Comparison of ENCODE assay signal across 11 cellular contexts in the genomic region with DNA sequence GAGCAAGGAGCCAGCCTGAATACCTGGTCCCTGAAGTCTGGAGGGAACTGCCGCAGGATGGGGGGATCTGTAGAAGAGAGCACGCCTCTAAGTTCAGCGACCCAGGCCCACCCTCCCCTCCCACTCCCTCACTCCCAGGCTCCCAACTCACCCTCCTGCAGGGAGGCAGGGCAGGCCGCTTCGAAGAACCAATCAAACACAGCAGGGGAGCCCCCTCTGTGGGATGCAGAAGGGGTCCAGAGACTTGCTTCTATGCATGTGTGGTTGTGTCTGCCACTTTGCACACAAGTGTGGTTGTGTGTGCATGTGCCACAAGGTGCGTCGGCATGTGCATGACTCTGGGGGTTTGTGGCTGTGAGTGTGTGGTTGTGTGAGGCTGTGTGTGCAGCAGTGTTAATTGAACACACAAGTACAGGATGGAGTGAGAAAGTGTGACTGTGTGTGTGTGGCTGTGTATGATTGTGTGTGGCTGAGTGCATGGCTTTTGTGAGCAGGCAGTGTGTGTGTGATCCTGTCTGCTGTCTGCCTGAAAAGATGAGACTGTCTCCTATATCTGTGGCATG. TPM values are rescaled to one million over a fixed set of nuclear protein-coding genes. Genes with fewer than 3 reads are reported as not detected.
DNase-seq lines count a peak whose midpoint lies in the region; TF ChIP-seq lines count a peak whose summit lies in the region.
"Had no signal": no experiment of that assay in that cellular context is flagged by ENCODE, and none has a peak within 500 bp of the region (broad histone marks: within the 10 kb centered on the region; RNA-seq: fewer than 3 reads in every experiment).

No MANE protein-coding gene starts in this region.

- peaks cover 42 to 43% of the 10 kb centered on the region in 2 donors for H3K4me1 Mint-ChIP-seq in immature natural killer cell

- peak overlapping the region; percentile 82 for H3K4me3 ChIP-seq in OCI-LY7 (ENCODE audit: low read depth, low read length, poor library complexity, severe bottlenecking)
- no peak overlapping the region for H3K4me3 ChIP-seq in esophagus squamous epithelium
- H3K4me3 ChIP-seq: gastroesophageal sphincter had no signal

- 65 to 90% methylated on average over 2 to 5 of the region's 7 CpGs for WGBS in esophagus squamous epithelium, 2 donors

- peak overlapping the region; percentile 93 to 99 (median 98) for H3K4me3 Mint-ChIP-seq in immature natural killer cell

- intact Hi-C loops in OCI-LY7 (cut with micrococcal nuclease; ENCODE audit: unreplicated experiment) (no loop called here), esophagus squamous epithelium (cut with DNase I) (no loop called here)

- no peaks in the 10 kb centered on the region for H3K9me3 ChIP-seq in OCI-LY7 (ENCODE audit: low read length)
- H3K9me3 ChIP-seq in esophagus squamous epithelium, result no peaks in the 10 kb centered on the region
- H3K9me3 ChIP-seq: Caco-2, gastroesophageal sphincter, spleen had no signal

- H3K36me3 ChIP-seq in OCI-LY7 (ENCODE audit: insufficient read depth, low read length) (peaks cover 20% of the 10 kb centered on the region), esophagus squamous epithelium (no peaks in the 10 kb centered on the region)
- H3K36me3 ChIP-seq: gastroesophageal sphincter had no signal

- H3K27ac ChIP-seq in OCI-LY7 (ENCODE audit: low read depth, low read length, poor library complexity, severe bottlenecking), result no peak overlapping the region
- H3K27ac ChIP-seq in esophagus squamous epithelium, result no peak overlapping the region
- H3K27ac ChIP-seq: gastroesophageal sphincter had no signal

- H3K27me3 Mint-ChIP-seq in immature natural killer cell (ENCODE audit: low read depth in 3 of 3), result peaks cover 0 to 15% (median 4%) of the 10 kb centered on the region in 3 donors

- peaks cover 6% of the 10 kb centered on the region; the same call in 1 of the 2 replicates for H3K79me2 ChIP-seq in OCI-LY7 (ENCODE audit: insufficient read depth, low read depth, low read length)

- H2AFZ ChIP-seq in OCI-LY7 (ENCODE audit: low read length), result no peak overlapping the region

- CTCF ChIA-PET in GM10248 (lab: Yijun Ruan, JAX), result interaction anchor here (1.5 to 4.7 kb wide), 3 partner anchors 20 to 384 kb away, joined by 4 to 33 read pairs (median 15); a partner anchor contains a TSS
- CTCF ChIA-PET in OCI-LY7 (lab: Charles Lee; ENCODE audit: unreplicated experiment), result interaction anchor here (0.6 kb wide), 1 partner anchor 51 kb away, joined by 3 read pairs; no protein-coding TSS in a partner anchor

- peak overlapping the region; percentile 73 to 100 (median 99) for H3K27ac Mint-ChIP-seq in immature natural killer cell

- DNase-seq in GM10248 (ENCODE audit: extremely low spot score) (peak; percentile 9), OCI-LY7 (ENCODE audit: low spot score) (no peak), immature natural killer cell (no peak), esophagus squamous epithelium (lab: John Stamatoyannopoulos, UW) (no peak), NCI-H1105 (lab: John Stamatoyannopoulos, UW) (no peak)
- DNase-seq: activated CD4-positive, CD25-positive, alpha-beta regulatory T cell; activated gamma-delta T cell; Caco-2; NCI-H1417; spleen had no signal

- peak overlapping the region; percentile 80 for H3K4me2 ChIP-seq in OCI-LY7 (ENCODE audit: low read length)

- POLR2A ChIA-PET in GM10248 (lab: Yijun Ruan, JAX), result no interaction called here
- POLR2A ChIA-PET in OCI-LY7 (lab: Charles Lee), result no interaction called here

- peaks cover 0 to 9% (median 0%) of the 10 kb centered on the region in 3 donors for H3K36me3 Mint-ChIP-seq in immature natural killer cell

- peaks cover 0 to 63% (median 3%) of the 10 kb centered on the region in 4 donors for H3K27me3 ChIP-seq in esophagus squamous epithelium

- H3K9me2 ChIP-seq in OCI-LY7 (ENCODE audit: insufficient read depth, low read length), result no peaks in the 10 kb centered on the region

- BruUV-seq in OCI-LY7 (replicated peaks; lab: Mats Ljungman, UMichigan), result TSS peak; percentile 90

- TF ChIP-seq POLR2A in esophagus squamous epithelium (IDR thresholded peaks at IDR 0.05), result no peak

- H3K9me3 Mint-ChIP-seq in immature natural killer cell, result no peaks in the 10 kb centered on the region

- H4K20me1 ChIP-seq in OCI-LY7 (ENCODE audit: insufficient read depth, low read length), result no peaks in the 10 kb centered on the region

- H3K4me1 ChIP-seq in OCI-LY7 (ENCODE audit: insufficient read depth, low read length, poor library complexity, severe bottlenecking), result peaks cover 42% of the 10 kb centered on the region
- H3K4me1 ChIP-seq in esophagus squamous epithelium, result peaks cover 4 to 30% (median 14%) of the 10 kb centered on the region in 3 donors

- no peak for TF ChIP-seq CTCF in GM10248 (IDR thresholded peaks at IDR 0.05; ENCODE audit: control extremely low read depth, extremely low read depth, low read depth, missing control alignments)
- TF ChIP-seq CTCF in OCI-LY7 (conservative IDR thresholded peaks at IDR 0.05; ENCODE audit: low read length), result no peak
- TF ChIP-seq CTCF in esophagus squamous epithelium (IDR thresholded peaks at IDR 0.05), result no peak

RNA-seq across cellular contexts. Expression of a gene that starts 1.7 kb away (rescaled TPM):
- total RNA-seq in OCI-LY7 (2014; rRNA removed; shearing (Covaris generic)), result 40.9 and 41.8 TPM in 2 replicates
- total RNA-seq in OCI-LY7 (2022), result 68.3 and 76.1 TPM in 2 replicates
- polyA plus RNA-seq in immature natural killer cell, result 100 to 1,000 TPM in 1 of 3 donors, 10 to 100 TPM in 2; 29.0 to 120 (median 32.9) TPM
- total RNA-seq in esophagus squamous epithelium, result 1 to 10 TPM in 2 of 4 donors, under 1 TPM in 2; 0.62 to 4.2 (median 1.2) TPM

RNA-seq across cellular contexts. Expression of a gene that starts 15.8 kb away (rescaled TPM):
- 1.2 and 1.5 TPM in 2 replicates for total RNA-seq in OCI-LY7 (2014; rRNA removed; shearing (Covaris generic))
- total RNA-seq in OCI-LY7 (2022) (2.3 and 2.9 TPM in 2 replicates), esophagus squamous epithelium (10 to 100 TPM; 42.9 to 61.9 (median 56.2) TPM)
- under 1 TPM in 1 of 3 donors, not detected in 2; 0.39 TPM for polyA plus RNA-seq in immature natural killer cell

RNA-seq across cellular contexts. Expression of a gene that starts 20.3 kb away (rescaled TPM):
- 48.4 and 50.9 TPM in 2 replicates for total RNA-seq in OCI-LY7 (2014; rRNA removed; shearing (Covaris generic))
- total RNA-seq in OCI-LY7 (2022) (65.5 and 65.7 TPM in 2 replicates), esophagus squamous epithelium (10 to 100 TPM; 41.5 to 95.9 (median 64.0) TPM)
- polyA plus RNA-seq in immature natural killer cell, result 10 to 100 TPM in 1 of 3 donors, 1 to 10 TPM in 1, under 1 TPM in 1; 0.61 to 14.7 (median 4.1) TPM

RNA-seq across cellular contexts. Expression of a gene that starts 22.2 kb away (rescaled TPM):
- total RNA-seq in OCI-LY7 (2014; rRNA removed; shearing (Covaris generic)), result 9.7 and 14.4 TPM in 2 replicates
- 12.6 and 16.0 TPM in 2 replicates for total RNA-seq in OCI-LY7 (2022)
- polyA plus RNA-seq in immature natural killer cell, result 1 to 10 TPM in 2 of 3 donors, under 1 TPM in 1; 0.86 to 3.0 (median 1.3) TPM
- 1 to 10 TPM in 1 of 4 donors, not detected in 3; 7.8 TPM for total RNA-seq in esophagus squamous epithelium

RNA-seq across cellular contexts. Expression of a gene that starts 46.4 kb away (rescaled TPM):
- not detected in 2 replicates for total RNA-seq in OCI-LY7 (2014; rRNA removed; shearing (Covaris generic))
- not detected in 2 replicates for total RNA-seq in OCI-LY7 (2022)
- not detected for polyA plus RNA-seq in immature natural killer cell
- total RNA-seq in esophagus squamous epithelium, result under 1 TPM in 1 of 4 donors, not detected in 3; 0.38 TPM
- total RNA-seq: Caco-2 had no signal

Comparison
In these comparisons a context has a peak if more than half of its experiments do, and no peak if none do; other contexts are left out.
1. RNA of a gene that starts 1.7 kb away (total RNA-seq): 40.9 to 76.1 TPM in OCI-LY7; 0.62 to 4.2 TPM in esophagus squamous epithelium; every median in the first group is over 4 times any median in the second.
2. RNA of a gene that starts 15.8 kb away (total RNA-seq): 42.9 to 61.9 TPM in esophagus squamous epithelium; 1.2 to 2.9 TPM in OCI-LY7; every median in the first group is over 10 times any median in the second.